ENCODE assay signal across 20 cellular contexts in the genomic region with DNA sequence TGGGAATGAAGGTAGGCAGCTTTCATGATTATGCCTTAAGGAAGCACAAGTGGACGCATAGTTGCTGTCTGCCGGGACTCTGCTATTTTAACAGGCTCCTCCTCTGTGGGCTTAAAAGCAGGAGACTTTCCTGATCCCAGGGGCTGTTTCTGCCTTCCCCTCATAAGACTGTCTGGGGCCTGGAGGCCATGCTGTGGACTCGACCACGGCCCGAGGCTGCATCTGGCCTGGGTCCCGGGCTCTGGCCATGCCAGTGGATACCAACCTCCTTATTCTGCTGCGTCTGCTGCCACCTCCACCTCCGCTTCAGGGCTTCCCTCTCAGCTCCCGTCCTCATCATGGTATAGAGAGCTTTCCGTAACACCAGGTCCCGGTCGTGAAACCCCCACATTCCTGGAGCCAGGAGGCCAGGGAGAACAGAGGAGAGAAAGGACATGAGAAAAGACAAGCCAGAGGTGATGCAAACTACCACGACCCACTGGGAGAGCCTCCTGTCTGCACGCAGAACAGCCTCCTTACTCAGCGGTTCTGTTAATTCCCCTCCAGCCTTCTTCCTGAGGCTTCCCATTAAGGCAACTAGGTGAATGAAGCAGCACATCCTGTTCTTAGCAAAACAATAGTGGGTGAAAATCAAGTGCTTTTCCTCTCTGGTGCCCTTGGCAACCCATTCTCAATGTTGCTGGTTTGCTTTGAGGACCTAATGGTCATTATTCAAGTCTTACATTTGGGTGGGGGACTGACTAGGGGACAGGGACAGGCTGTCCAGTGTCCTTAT.
A peak's percentile ranks its signal among the peaks of the same experiment; 100 is the strongest.
DNase-seq lines count a peak whose midpoint lies in the region; ATAC-seq, FAIRE-seq and TF ChIP-seq lines count a peak whose summit lies in the region.
"Had no signal": no experiment of that assay in that cellular context is flagged by ENCODE, and none has a peak within 500 bp of the region (broad histone marks: within the 10 kb centered on the region; RNA-seq: fewer than 3 reads in every experiment).

No MANE protein-coding gene starts in this region.

- TF ChIP-seq CTCF in right lobe of liver (IDR thresholded peaks at IDR 0.05), result no peak
- no peak for TF ChIP-seq CTCF in HepG2 (CRISPR knock-in tag; IDR thresholded peaks at IDR 0.05)
- no peak for TF ChIP-seq CTCF in nephron progenitor cell (IDR thresholded peaks at IDR 0.05)

- no peak overlapping the region for H2BK120ac ChIP-seq in mesendoderm (ENCODE audit: low read depth, low read length)

- CTCF ChIA-PET in HepG2 (lab: Yijun Ruan, JAX; ENCODE audit: low intra/inter-chr PET ratio, low total read pairs), result no interaction called here

- no peaks in the 10 kb centered on the region for H4K20me1 ChIP-seq in HepG2 (ENCODE audit: insufficient read depth, low read length)

- TF ChIP-seq POLR2A in right lobe of liver (IDR thresholded peaks at IDR 0.05), result no peak
- no peak for TF ChIP-seq POLR2A in HepG2 (IDR thresholded peaks at IDR 0.05; ENCODE audit: insufficient read depth in 1 of 2, low read depth in 2 of 2, low read length in 2 of 2)

- ATAC-seq in right lobe of liver (peak in 3 of 4 donors; percentile 14 to 28 (median 26)), HepG2 (no peak)

- DNase-seq in right lobe of liver (no peak), HepG2 (ENCODE audit: low spot score) (no peak), dermis blood vessel endothelial cell (peak; percentile 64), mesendoderm (peak; percentile 14), ureter (ENCODE audit: low spot score) (no peak), ACHN (no peak), nephron progenitor cell (no peak)
- DNase-seq: AML-193, DMS79, HCEC 1CT, IMR-90, NCI-H146, NCI-H2029 treated with DMSO at 0.1 percent for 48 hours, NCI-H510A treated with DMSO at 0.1 percent for 48 hours, Peyer's patch, SW 1271 had no signal

- no peaks in the 10 kb centered on the region for H3K27me3 ChIP-seq in right lobe of liver
- H3K27me3 ChIP-seq in HepG2 (ENCODE audit: control insufficient read depth in 1 of 2, insufficient read depth in 2 of 2, low read length in 2 of 2), result peaks cover 0 to 3% of the 10 kb centered on the region in 2 experiments; a peak in 2 of 5 replicates
- H3K27me3 ChIP-seq in mesendoderm (ENCODE audit: insufficient read depth, low read length, poor library complexity), result no peaks in the 10 kb centered on the region
- H3K27me3 ChIP-seq: Peyer's patch had no signal

- H3K36me3 ChIP-seq in right lobe of liver, result no peaks in the 10 kb centered on the region
- H3K36me3 ChIP-seq in HepG2 (replicated peaks in 1 of 2; ENCODE audit: control insufficient read depth in 1 of 2, insufficient read depth in 2 of 2, low read length in 2 of 2), result no peaks in the 10 kb centered on the region
- no peaks in the 10 kb centered on the region for H3K36me3 ChIP-seq in mesendoderm (ENCODE audit: control insufficient read depth, insufficient read depth, low read length)
- H3K36me3 ChIP-seq: Peyer's patch had no signal

- TF ChIP-seq EP300 in HepG2 (IDR thresholded peaks at IDR 0.05; ENCODE audit: low read depth in 2 of 2, low read length in 2 of 2) (no peak), HepG2 (CRISPR knock-in tag; IDR thresholded peaks at IDR 0.05; ENCODE audit: borderline replicate concordance) (no peak)

- H2AFZ ChIP-seq in HepG2 (ENCODE audit: low read length), result no peak overlapping the region

- H3K9ac ChIP-seq in HepG2 (ENCODE audit: insufficient read depth, low read depth, low read length) (no peak overlapping the region), mesendoderm (ENCODE audit: low read length) (no peak overlapping the region)

- no peak overlapping the region for H2BK5ac ChIP-seq in mesendoderm (ENCODE audit: low read length)

- H3K4me1 Mint-ChIP-seq in nephron progenitor cell, result no peaks in the 10 kb centered on the region

- H3K4me2 ChIP-seq in HepG2 (ENCODE audit: low read depth, low read length), result no peak overlapping the region
- no peak overlapping the region for H3K4me2 ChIP-seq in mesendoderm (ENCODE audit: low read length)

- no peak overlapping the region for H4K5ac ChIP-seq in mesendoderm (ENCODE audit: low read length)

- H3K27ac Mint-ChIP-seq in nephron progenitor cell, result no peak overlapping the region

- H3K9me3 ChIP-seq in right lobe of liver (no peaks in the 10 kb centered on the region), HepG2 (ENCODE audit: low read length) (no peaks in the 10 kb centered on the region)
- H3K9me3 ChIP-seq: Peyer's patch had no signal

- no peaks in the 10 kb centered on the region for H3K36me3 Mint-ChIP-seq in nephron progenitor cell (ENCODE audit: low read depth)

- no peak overlapping the region for H3K18ac ChIP-seq in mesendoderm (ENCODE audit: low read length)

- no peak overlapping the region for H4K8ac ChIP-seq in mesendoderm (ENCODE audit: low read depth, low read length)

- in situ Hi-C loops in HepG2 (cut with HindIII; ENCODE audit: extremely low pct_ligation_motif_present, low pct_unique_long_range_greater_than_20kb), result no loop called here
- in situ Hi-C loops in ACHN (cut with HindIII; ENCODE audit: low pct_ligation_motif_present, low pct_unique_long_range_greater_than_20kb, low sequenced_read_pairs), result no loop called here

- H3K4ac ChIP-seq in mesendoderm (ENCODE audit: low read depth, low read length), result no peak overlapping the region

- H3K4me1 ChIP-seq in right lobe of liver, result no peaks in the 10 kb centered on the region
- H3K4me1 ChIP-seq in HepG2 (ENCODE audit: insufficient read depth, low read length), result no peaks in the 10 kb centered on the region
- no peaks in the 10 kb centered on the region for H3K4me1 ChIP-seq in mesendoderm (ENCODE audit: control insufficient read depth, low read depth, low read length)
- H3K4me1 ChIP-seq: Peyer's patch had no signal

- H3K27me3 Mint-ChIP-seq in nephron progenitor cell (ENCODE audit: low read depth, poor library complexity), result peaks cover 2% of the 10 kb centered on the region

- H3K79me1 ChIP-seq in mesendoderm (ENCODE audit: low read length), result no peaks in the 10 kb centered on the region

- H3K23ac ChIP-seq in mesendoderm (ENCODE audit: low read length), result no peak overlapping the region

- no peak overlapping the region for H3K27ac ChIP-seq in right lobe of liver
- no peak overlapping the region for H3K27ac ChIP-seq in HepG2 (ENCODE audit: extremely low read length, insufficient read depth, low read length)
- no peak overlapping the region for H3K27ac ChIP-seq in mesendoderm (ENCODE audit: low read depth, low read length)
- H3K27ac ChIP-seq: C4-2B, HL-60, Peyer's patch had no signal

- 69% methylated on average over 8 of the region's 15 CpGs for WGBS in right lobe of liver (ENCODE audit: insufficient coverage, low coverage, low lambda C conversion rate, missing lambda C conversion rate)
- 26% methylated on average over 15 of the region's 15 CpGs for WGBS in HepG2 (ENCODE audit: low lambda C conversion rate)
- no CpG with 5 or more reads among the region's 15 CpGs for WGBS in mesendoderm (ENCODE audit: extremely low coverage, insufficient coverage, low lambda C conversion rate)

- no peak for FAIRE-seq in HepG2 (lab: Jason Lieb, UNC)
- FAIRE-seq: GM12892, GM18507 had no signal

- H3K4me3 ChIP-seq in right lobe of liver (no peak overlapping the region), HepG2 (replicated peaks in 1 of 3; ENCODE audit: insufficient read depth in 1 of 3, low read depth in 2 of 3, low read length in 3 of 3) (no peak overlapping the region), mesendoderm (ENCODE audit: low read length) (no peak overlapping the region)
- H3K4me3 ChIP-seq: Peyer's patch had no signal

- H3K9me3 Mint-ChIP-seq in nephron progenitor cell, result no peaks in the 10 kb centered on the region

- POLR2A ChIA-PET in HepG2 (lab: Yijun Ruan, JAX), result no interaction called here

- no peak overlapping the region for H2BK15ac ChIP-seq in mesendoderm (replicated peaks; ENCODE audit: low read depth)

- TF ChIP-seq RAD21 in HepG2 (CRISPR knock-in tag; IDR thresholded peaks at IDR 0.05), result no peak

- H3K56ac ChIP-seq in mesendoderm (ENCODE audit: low read length), result no peak overlapping the region

- intact Hi-C loops in right lobe of liver (cut with DNase I), result no loop called here
- intact Hi-C loops in HepG2 (cut with micrococcal nuclease; ENCODE audit: unreplicated experiment), result no loop called here

- H3K79me2 ChIP-seq in HepG2 (ENCODE audit: insufficient read depth, low read length), result no peaks in the 10 kb centered on the region
- no peaks in the 10 kb centered on the region for H3K79me2 ChIP-seq in mesendoderm (ENCODE audit: control insufficient read depth, insufficient read depth, low read length)

- no TSS peak for BruUV-seq in HepG2 (replicated peaks; lab: Mats Ljungman, UMichigan)

- no peak overlapping the region for H2AK5ac ChIP-seq in mesendoderm (ENCODE audit: low read length)

- H3K4me3 Mint-ChIP-seq in nephron progenitor cell, result no peak overlapping the region

TF ChIP-seq in HepG2, 621 proteins besides CTCF, POLR2A, EP300 and RAD21:
- TF ChIP-seq ZNF121 (CRISPR knock-in tag; IDR thresholded peaks at IDR 0.05), result no peak
- no peak for TF ChIP-seq ZNF160 (CRISPR knock-in tag; IDR thresholded peaks at IDR 0.05)
- TF ChIP-seq ZNF615 (CRISPR knock-in tag; IDR thresholded peaks at IDR 0.05; ENCODE audit: borderline replicate concordance), result no peak
- no peak for TF ChIP-seq ZSCAN22 (CRISPR knock-in tag; IDR thresholded peaks at IDR 0.05)
- TF ChIP-seq HNRNPUL1 (IDR thresholded peaks at IDR 0.05; ENCODE audit: low read depth, low read length), result no peak
- no peak for TF ChIP-seq HNF4A (CRISPR knock-in tag; IDR thresholded peaks at IDR 0.05)

Comparison
In these comparisons a context has a peak if more than half of its experiments do, and no peak if none do; other contexts are left out.
1. DNase-seq: peak in dermis blood vessel endothelial cell (single experiment) and mesendoderm (single experiment); none in right lobe of liver (0 of 3), HepG2 (single experiment), ureter (single experiment), ACHN (single experiment) and nephron progenitor cell (single experiment).